ENCODE assay signal across 8 cellular contexts in genomic region chr22:38699143-38699542, GRCh38. TPM values are rescaled to one million over a fixed set of nuclear protein-coding genes. Genes with fewer than 3 reads are reported as not detected.
DNase-seq lines count a peak whose midpoint lies in the region; TF ChIP-seq lines count a peak whose summit lies in the region.

No MANE protein-coding gene starts in this region.

- peaks cover 50% of the 10 kb centered on the region for H3K4me1 Mint-ChIP-seq in neural crest cell

- H3K4me2 ChIP-seq in BLaER1 = peak overlapping the region; percentile 83

- peak overlapping the region; percentile 94 for H3K9ac ChIP-seq in BLaER1

- H3K36me3 ChIP-seq in BLaER1 = peaks cover 8% of the 10 kb centered on the region

- intact Hi-C loops in dorsolateral prefrontal cortex (cut with DNase I) = no loop called here

- peaks cover 2% of the 10 kb centered on the region for H3K27me3 Mint-ChIP-seq in neural crest cell (ENCODE audit: low read depth)

- peak overlapping the region; percentile 95 for H3K4me3 ChIP-seq in BLaER1
- H3K4me3 ChIP-seq in dorsolateral prefrontal cortex = peak overlapping the region; percentile 63 to 97 (median 86)

- peak; percentile 21 for DNase-seq in NCI-H69 (lab: John Stamatoyannopoulos, UW)
- DNase-seq in dorsolateral prefrontal cortex = no peak
- DNase-seq in neural crest cell (ENCODE audit: low read depth, low spot score) = no peak
- no peak for DNase-seq in stimulated activated CD4-positive, alpha-beta T cell treated with anti-CD3 and anti-CD28 coated beads, Interleukin-4, amount 100 ng/mL, for 4 hours
- DNase-seq in A172 (ENCODE audit: low spot score) = no peak
- DNase-seq in NCI-H1092 (lab: John Stamatoyannopoulos, UW) = no peak
- no peak for DNase-seq in NCI-H1092 treated with DMSO at 0.1 percent for 48 hours (lab: John Stamatoyannopoulos, UW)

- peaks cover 52% of the 10 kb centered on the region for H3K4me1 ChIP-seq in BLaER1

- H3K27ac ChIP-seq in BLaER1 = no peak overlapping the region
- peak overlapping the region in 57 of 59 donors; percentile 85 to 100 (median 97) for H3K27ac ChIP-seq in dorsolateral prefrontal cortex

- peaks cover 43% of the 10 kb centered on the region for H4K20me1 ChIP-seq in BLaER1

- H3K9me3 ChIP-seq in BLaER1 = no peaks in the 10 kb centered on the region

- TF ChIP-seq CTCF in dorsolateral prefrontal cortex (IDR thresholded peaks at IDR 0.05 in 54 of 56, conservative IDR thresholded peaks at IDR 0.05 in 2 of 56; ENCODE audit: low read depth in 1 of 56, partially characterized antibody in 56 of 56) (no peak), neural crest cell (conservative IDR thresholded peaks at IDR 0.05) (no peak)

- peak overlapping the region; percentile 12 for H3K27ac Mint-ChIP-seq in neural crest cell (ENCODE audit: unreplicated experiment)

- no peaks in the 10 kb centered on the region; the same call in 1 of the 2 replicates for H3K27me3 ChIP-seq in BLaER1
- H3K27me3 ChIP-seq in dorsolateral prefrontal cortex = no peaks in the 10 kb centered on the region

- peaks cover 2% of the 10 kb centered on the region for H3K36me3 Mint-ChIP-seq in neural crest cell (ENCODE audit: low read depth)

- H3K4me3 Mint-ChIP-seq in neural crest cell = peak overlapping the region; percentile 94

- no peaks in the 10 kb centered on the region for H3K9me3 Mint-ChIP-seq in neural crest cell

RNA-seq across cellular contexts. Expression of gene JOSD1, which starts 1.6 kb away (rescaled TPM):
- 10 to 100 TPM; 41.2 to 87.6 (median 55.2) TPM for total RNA-seq in dorsolateral prefrontal cortex
- 50.5 and 51.8 TPM in 2 replicates for total RNA-seq in neural crest cell
- 43.3 and 44.5 TPM in 2 replicates for total RNA-seq in A172 (2014; rRNA removed; shearing (Covaris generic))

RNA-seq across cellular contexts. Expression of gene GTPBP1, which starts 6.6 kb away (rescaled TPM):
- total RNA-seq in dorsolateral prefrontal cortex (10 to 100 TPM; 30.5 to 76.8 (median 48.2) TPM), neural crest cell (73.3 and 75.6 TPM in 2 replicates)
- 8.3 and 16.1 TPM in 2 replicates for total RNA-seq in A172 (2014; rRNA removed; shearing (Covaris generic))

RNA-seq across cellular contexts. Expression of gene TOMM22, which starts 17.4 kb away (rescaled TPM):
- 10 to 100 TPM; 26.7 to 64.2 (median 47.2) TPM for total RNA-seq in dorsolateral prefrontal cortex
- total RNA-seq in neural crest cell = 105 and 107 TPM in 2 replicates
- 58.0 and 67.7 TPM in 2 replicates for total RNA-seq in A172 (2014; rRNA removed; shearing (Covaris generic))

RNA-seq across cellular contexts. Expression of gene CBY1, which starts 42.7 kb away (rescaled TPM):
- total RNA-seq in dorsolateral prefrontal cortex (10 to 100 TPM; 19.3 to 46.5 (median 29.4) TPM), neural crest cell (39.1 and 39.4 TPM in 2 replicates)
- total RNA-seq in A172 (2014; rRNA removed; shearing (Covaris generic)) = 15.9 and 25.9 TPM in 2 replicates

RNA-seq across cellular contexts. Expression of gene FAM227A, which starts 43.0 kb away (rescaled TPM):
- 10 to 100 TPM in 21 of 120 experiments, 1 to 10 TPM in 99; 2.2 to 24.9 (median 6.9) TPM for total RNA-seq in dorsolateral prefrontal cortex
- total RNA-seq in neural crest cell = 7.3 and 7.8 TPM in 2 replicates
- total RNA-seq in A172 (2014; rRNA removed; shearing (Covaris generic)) = 0.83 and 2.5 TPM in 2 replicates
